ENCODE assay signal across 24 cellular contexts in genomic region chr3:99777708-99778107, GRCh38.
"Had no signal": no experiment of that assay in that cellular context is flagged by ENCODE, and none has a peak within 500 bp of the region (broad histone marks: within the 10 kb centered on the region; RNA-seq: fewer than 3 reads in every experiment).

No MANE protein-coding gene starts in this region.

- DNase-seq: activated CD4-positive, alpha-beta memory T cell treated with anti-CD3 and anti-CD28 coated beads for 36 hours; activated CD4-positive, alpha-beta T cell treated with anti-CD3 and anti-CD28 coated beads for 48 hours; activated effector memory CD4-positive, alpha-beta T cell treated with Interleukin-2 at 50 U/mL for 16 hours; activated naive CD4-positive, alpha-beta T cell treated with anti-CD3 and anti-CD28 coated beads for 36 hours; activated naive CD8-positive, alpha-beta T cell treated with anti-CD3 and anti-CD28 coated beads, Interleukin-2, amount 10 ng/mL, durations not matched to agents 7 days and 5 days; activated T-cell treated with anti-CD3 and anti-CD28 coated beads, Interleukin-2, amount 50 U/mL, for 72 hours; amniotic stem cell; dermis blood vessel endothelial cell; effector CD8-positive, alpha-beta T cell; erythroblast; foreskin fibroblast; kidney; naive thymus-derived CD4-positive, alpha-beta T cell; ovary; psoas muscle; stimulated activated CD4-positive, alpha-beta T cell treated with anti-CD3 and anti-CD28 coated beads, Interleukin-12 subunit alpha, Interleukin-12 subunit beta, amount 100 ng/mL, for 4 hours; stimulated activated CD4-positive, alpha-beta T cell treated with anti-CD3 and anti-CD28 coated beads, Interleukin-4, amount 100 ng/mL, for 4 hours; substantia nigra; thyroid gland had no signal

- ATAC-seq: activated T-cell treated with anti-CD3 and anti-CD28 coated beads, Interleukin-2, amount 50 U/mL, for 72 hours; left lobe of liver; naive thymus-derived CD4-positive, alpha-beta T cell; psoas muscle had no signal

- H3K27ac ChIP-seq: cardiac muscle cell, ovary, psoas muscle, right atrium auricular region, thyroid gland had no signal

- H3K36me3 ChIP-seq: cardiac muscle cell, ovary, right atrium auricular region, thyroid gland had no signal

- H3K4me3 Mint-ChIP-seq: activated CD4-positive, alpha-beta memory T cell treated with anti-CD3 and anti-CD28 coated beads for 36 hours; activated naive CD4-positive, alpha-beta T cell treated with anti-CD3 and anti-CD28 coated beads for 36 hours; activated naive CD8-positive, alpha-beta T cell treated with anti-CD3 and anti-CD28 coated beads, Interleukin-2, amount 10 ng/mL, durations not matched to agents 7 days and 5 days; activated T-cell treated with anti-CD3 and anti-CD28 coated beads, Interleukin-2, amount 50 U/mL, for 72 hours; naive thymus-derived CD4-positive, alpha-beta T cell; stimulated activated naive CD8-positive, alpha-beta T cell treated with anti-CD3 and anti-CD28 coated beads, Interleukin-15, Interleukin-2, amounts not matched to agents 100 ng/mL and 50 ng/mL, for 24 hours had no signal

- H3K36me3 Mint-ChIP-seq: activated CD4-positive, alpha-beta memory T cell treated with anti-CD3 and anti-CD28 coated beads for 36 hours; activated naive CD8-positive, alpha-beta T cell treated with anti-CD3 and anti-CD28 coated beads, Interleukin-2, amount 10 ng/mL, durations not matched to agents 7 days and 5 days; naive thymus-derived CD4-positive, alpha-beta T cell had no signal

- H3K9me3 Mint-ChIP-seq: activated CD4-positive, alpha-beta memory T cell treated with anti-CD3 and anti-CD28 coated beads for 36 hours; activated naive CD4-positive, alpha-beta T cell treated with anti-CD3 and anti-CD28 coated beads for 36 hours; activated naive CD8-positive, alpha-beta T cell treated with anti-CD3 and anti-CD28 coated beads, Interleukin-2, amount 10 ng/mL, durations not matched to agents 7 days and 5 days; activated T-cell treated with anti-CD3 and anti-CD28 coated beads, Interleukin-2, amount 50 U/mL, for 72 hours; stimulated activated naive CD8-positive, alpha-beta T cell treated with anti-CD3 and anti-CD28 coated beads, Interleukin-15, Interleukin-2, amounts not matched to agents 100 ng/mL and 50 ng/mL, for 24 hours had no signal

- H3K27me3 ChIP-seq: ovary, right atrium auricular region, thyroid gland had no signal

- H3K9me3 ChIP-seq: ovary, psoas muscle, right atrium auricular region, thyroid gland had no signal

- H3K4me1 ChIP-seq: psoas muscle, thyroid gland had no signal

- H3K4me3 ChIP-seq: cardiac muscle cell, lung, ovary, psoas muscle, right atrium auricular region, thyroid gland had no signal

- FAIRE-seq: kidney had no signal

- H3K27ac Mint-ChIP-seq: activated CD4-positive, alpha-beta memory T cell treated with anti-CD3 and anti-CD28 coated beads for 36 hours; activated naive CD4-positive, alpha-beta T cell treated with anti-CD3 and anti-CD28 coated beads for 36 hours; activated naive CD8-positive, alpha-beta T cell treated with anti-CD3 and anti-CD28 coated beads, Interleukin-2, amount 10 ng/mL, durations not matched to agents 7 days and 5 days; activated T-cell treated with anti-CD3 and anti-CD28 coated beads, Interleukin-2, amount 50 U/mL, for 72 hours; naive thymus-derived CD4-positive, alpha-beta T cell; stimulated activated naive CD8-positive, alpha-beta T cell treated with anti-CD3 and anti-CD28 coated beads, Interleukin-15, Interleukin-2, amounts not matched to agents 100 ng/mL and 50 ng/mL, for 24 hours had no signal
